1 cellular context compared by ENCODE assay signal in genomic region chr2:239049421-239050251, GRCh38.
A peak's percentile ranks its signal among the peaks of the same experiment; 100 is the strongest.
TF ChIP-seq lines count a peak whose summit lies in the region.

No MANE protein-coding gene starts in this region.

TF ChIP-seq in HepG2, 621 proteins besides CTCF, POLR2A, EP300 and RAD21 (continued from another document and continues in another):
- TF ChIP-seq ASH2L (IDR thresholded peaks at IDR 0.05; ENCODE audit: insufficient read length, low read depth, low read length): peak; percentile 46
- TF ChIP-seq ZNF256 (CRISPR knock-in tag; conservative IDR thresholded peaks at IDR 0.05): no peak
- TF ChIP-seq, protein P1, sequence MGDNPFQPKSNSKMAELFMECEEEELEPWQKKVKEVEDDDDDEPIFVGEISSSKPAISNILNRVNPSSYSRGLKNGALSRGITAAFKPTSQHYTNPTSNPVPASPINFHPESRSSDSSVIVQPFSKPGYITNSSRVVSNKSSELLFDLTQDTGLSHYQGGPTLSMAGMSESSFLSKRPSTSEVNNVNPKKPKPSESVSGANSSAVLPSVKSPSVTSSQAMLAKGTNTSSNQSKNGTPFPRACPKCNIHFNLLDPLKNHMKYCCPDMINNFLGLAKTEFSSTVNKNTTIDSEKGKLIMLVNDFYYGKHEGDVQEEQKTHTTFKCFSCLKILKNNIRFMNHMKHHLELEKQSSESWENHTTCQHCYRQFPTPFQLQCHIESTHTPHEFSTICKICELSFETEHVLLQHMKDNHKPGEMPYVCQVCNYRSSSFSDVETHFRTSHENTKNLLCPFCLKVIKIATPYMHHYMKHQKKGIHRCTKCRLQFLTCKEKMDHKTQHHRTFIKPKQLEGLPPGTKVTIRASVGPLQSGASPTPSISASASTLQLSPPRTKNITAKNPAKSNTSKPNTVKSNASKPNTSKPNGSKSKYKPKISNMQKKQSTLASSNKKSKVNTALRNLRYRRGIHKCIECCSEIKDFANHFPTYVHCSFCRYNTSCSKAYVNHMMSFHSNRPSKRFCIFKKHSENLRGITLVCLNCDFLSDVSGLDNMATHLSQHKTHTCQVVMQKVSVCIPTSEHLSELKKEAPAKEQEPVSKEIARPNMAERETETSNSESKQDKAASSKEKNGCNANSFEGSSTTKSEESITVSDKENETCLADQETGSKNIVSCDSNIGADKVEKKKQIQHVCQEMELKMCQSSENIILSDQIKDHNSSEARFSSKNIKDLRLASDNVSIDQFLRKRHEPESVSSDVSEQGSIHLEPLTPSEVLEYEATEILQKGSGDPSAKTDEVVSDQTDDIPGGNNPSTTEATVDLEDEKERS (CRISPR knock-in tag; IDR thresholded peaks at IDR 0.05): no peak
- TF ChIP-seq, protein P2, sequence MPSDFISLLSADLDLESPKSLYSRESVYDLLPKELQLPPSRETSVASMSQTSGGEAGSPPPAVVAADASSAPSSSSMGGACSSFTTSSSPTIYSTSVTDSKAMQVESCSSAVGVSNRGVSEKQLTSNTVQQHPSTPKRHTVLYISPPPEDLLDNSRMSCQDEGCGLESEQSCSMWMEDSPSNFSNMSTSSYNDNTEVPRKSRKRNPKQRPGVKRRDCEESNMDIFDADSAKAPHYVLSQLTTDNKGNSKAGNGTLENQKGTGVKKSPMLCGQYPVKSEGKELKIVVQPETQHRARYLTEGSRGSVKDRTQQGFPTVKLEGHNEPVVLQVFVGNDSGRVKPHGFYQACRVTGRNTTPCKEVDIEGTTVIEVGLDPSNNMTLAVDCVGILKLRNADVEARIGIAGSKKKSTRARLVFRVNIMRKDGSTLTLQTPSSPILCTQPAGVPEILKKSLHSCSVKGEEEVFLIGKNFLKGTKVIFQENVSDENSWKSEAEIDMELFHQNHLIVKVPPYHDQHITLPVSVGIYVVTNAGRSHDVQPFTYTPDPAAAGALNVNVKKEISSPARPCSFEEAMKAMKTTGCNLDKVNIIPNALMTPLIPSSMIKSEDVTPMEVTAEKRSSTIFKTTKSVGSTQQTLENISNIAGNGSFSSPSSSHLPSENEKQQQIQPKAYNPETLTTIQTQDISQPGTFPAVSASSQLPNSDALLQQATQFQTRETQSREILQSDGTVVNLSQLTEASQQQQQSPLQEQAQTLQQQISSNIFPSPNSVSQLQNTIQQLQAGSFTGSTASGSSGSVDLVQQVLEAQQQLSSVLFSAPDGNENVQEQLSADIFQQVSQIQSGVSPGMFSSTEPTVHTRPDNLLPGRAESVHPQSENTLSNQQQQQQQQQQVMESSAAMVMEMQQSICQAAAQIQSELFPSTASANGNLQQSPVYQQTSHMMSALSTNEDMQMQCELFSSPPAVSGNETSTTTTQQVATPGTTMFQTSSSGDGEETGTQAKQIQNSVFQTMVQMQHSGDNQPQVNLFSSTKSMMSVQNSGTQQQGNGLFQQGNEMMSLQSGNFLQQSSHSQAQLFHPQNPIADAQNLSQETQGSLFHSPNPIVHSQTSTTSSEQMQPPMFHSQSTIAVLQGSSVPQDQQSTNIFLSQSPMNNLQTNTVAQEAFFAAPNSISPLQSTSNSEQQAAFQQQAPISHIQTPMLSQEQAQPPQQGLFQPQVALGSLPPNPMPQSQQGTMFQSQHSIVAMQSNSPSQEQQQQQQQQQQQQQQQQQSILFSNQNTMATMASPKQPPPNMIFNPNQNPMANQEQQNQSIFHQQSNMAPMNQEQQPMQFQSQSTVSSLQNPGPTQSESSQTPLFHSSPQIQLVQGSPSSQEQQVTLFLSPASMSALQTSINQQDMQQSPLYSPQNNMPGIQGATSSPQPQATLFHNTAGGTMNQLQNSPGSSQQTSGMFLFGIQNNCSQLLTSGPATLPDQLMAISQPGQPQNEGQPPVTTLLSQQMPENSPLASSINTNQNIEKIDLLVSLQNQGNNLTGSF (CRISPR knock-in tag; IDR thresholded peaks at IDR 0.05): peak; percentile 70; the same call in 1 of the 2 replicates
- TF ChIP-seq, protein P3, sequence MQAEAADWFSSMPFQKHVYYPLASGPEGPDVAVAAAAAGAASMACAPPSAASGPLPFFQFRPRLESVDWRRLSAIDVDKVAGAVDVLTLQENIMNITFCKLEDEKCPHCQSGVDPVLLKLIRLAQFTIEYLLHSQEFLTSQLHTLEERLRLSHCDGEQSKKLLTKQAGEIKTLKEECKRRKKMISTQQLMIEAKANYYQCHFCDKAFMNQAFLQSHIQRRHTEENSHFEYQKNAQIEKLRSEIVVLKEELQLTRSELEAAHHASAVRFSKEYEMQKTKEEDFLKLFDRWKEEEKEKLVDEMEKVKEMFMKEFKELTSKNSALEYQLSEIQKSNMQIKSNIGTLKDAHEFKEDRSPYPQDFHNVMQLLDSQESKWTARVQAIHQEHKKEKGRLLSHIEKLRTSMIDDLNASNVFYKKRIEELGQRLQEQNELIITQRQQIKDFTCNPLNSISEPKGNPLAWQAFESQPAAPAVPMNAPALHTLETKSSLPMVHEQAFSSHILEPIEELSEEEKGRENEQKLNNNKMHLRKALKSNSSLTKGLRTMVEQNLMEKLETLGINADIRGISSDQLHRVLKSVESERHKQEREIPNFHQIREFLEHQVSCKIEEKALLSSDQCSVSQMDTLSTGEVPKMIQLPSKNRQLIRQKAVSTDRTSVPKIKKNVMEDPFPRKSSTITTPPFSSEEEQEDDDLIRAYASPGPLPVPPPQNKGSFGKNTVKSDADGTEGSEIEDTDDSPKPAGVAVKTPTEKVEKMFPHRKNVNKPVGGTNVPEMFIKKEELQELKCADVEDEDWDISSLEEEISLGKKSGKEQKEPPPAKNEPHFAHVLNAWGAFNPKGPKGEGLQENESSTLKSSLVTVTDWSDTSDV (CRISPR knock-in tag; IDR thresholded peaks at IDR 0.05): no peak
- TF ChIP-seq, protein P4, sequence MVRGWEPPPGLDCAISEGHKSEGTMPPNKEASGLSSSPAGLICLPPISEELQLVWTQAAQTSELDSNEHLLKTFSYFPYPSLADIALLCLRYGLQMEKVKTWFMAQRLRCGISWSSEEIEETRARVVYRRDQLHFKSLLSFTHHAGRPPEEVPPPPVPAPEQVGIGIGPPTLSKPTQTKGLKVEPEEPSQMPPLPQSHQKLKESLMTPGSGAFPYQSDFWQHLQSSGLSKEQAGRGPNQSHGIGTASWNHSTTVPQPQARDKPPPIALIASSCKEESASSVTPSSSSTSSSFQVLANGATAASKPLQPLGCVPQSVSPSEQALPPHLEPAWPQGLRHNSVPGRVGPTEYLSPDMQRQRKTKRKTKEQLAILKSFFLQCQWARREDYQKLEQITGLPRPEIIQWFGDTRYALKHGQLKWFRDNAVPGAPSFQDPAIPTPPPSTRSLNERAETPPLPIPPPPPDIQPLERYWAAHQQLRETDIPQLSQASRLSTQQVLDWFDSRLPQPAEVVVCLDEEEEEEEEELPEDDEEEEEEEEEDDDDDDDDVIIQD (CRISPR knock-in tag; IDR thresholded peaks at IDR 0.05; ENCODE audit: low read depth): peak; percentile 51; the same call in 1 of the 2 replicates
- TF ChIP-seq ATAD3A (CRISPR knock-in tag; IDR thresholded peaks at IDR 0.05): no peak
- no peak for TF ChIP-seq PRMT3 (CRISPR knock-in tag; IDR thresholded peaks at IDR 0.05; ENCODE audit: borderline replicate concordance, low read depth)
- TF ChIP-seq SIX4 (CRISPR knock-in tag; IDR thresholded peaks at IDR 0.05): no peak
- no peak for TF ChIP-seq ZNF160 (CRISPR knock-in tag; IDR thresholded peaks at IDR 0.05)
- TF ChIP-seq HNRNPL (IDR thresholded peaks at IDR 0.05; ENCODE audit: low read depth, low read length): peak; percentile 63; the same call in 1 of the 2 replicates
- TF ChIP-seq CBX1 (IDR thresholded peaks at IDR 0.05; ENCODE audit: low read depth): no peak
- peak; percentile 44; the same call in 1 of the 2 replicates for TF ChIP-seq ZFP91 (CRISPR knock-in tag; IDR thresholded peaks at IDR 0.05; ENCODE audit: borderline replicate concordance)
- no peak for TF ChIP-seq HNF1A (IDR thresholded peaks at IDR 0.05; ENCODE audit: low read depth)
- 0 out of 2 replicates have a peak, but pooled peaks have one; percentile 22 for TF ChIP-seq HNF1A (CRISPR knock-in tag; IDR thresholded peaks at IDR 0.05; ENCODE audit: borderline replicate concordance)
- peak in 1 of 2 experiments; percentile 13; a peak in 1 of 4 replicates for TF ChIP-seq MAFK (conservative IDR thresholded peaks at IDR 0.05 in 1 of 2, IDR thresholded peaks at IDR 0.05 in 1 of 2; ENCODE audit: low read length in 2 of 2)
- TF ChIP-seq ZNF563 (CRISPR knock-in tag; IDR thresholded peaks at IDR 0.05): no peak
- peak; percentile 82 for TF ChIP-seq CEBPB (IDR thresholded peaks at IDR 0.05; ENCODE audit: borderline replicate concordance, low read depth, low read length)
- TF ChIP-seq EEA1 (CRISPR knock-in tag; IDR thresholded peaks at IDR 0.05; ENCODE audit: borderline replicate concordance): 0 out of 2 replicates have a peak, but pooled peaks have one; percentile 19
- TF ChIP-seq, protein P5, sequence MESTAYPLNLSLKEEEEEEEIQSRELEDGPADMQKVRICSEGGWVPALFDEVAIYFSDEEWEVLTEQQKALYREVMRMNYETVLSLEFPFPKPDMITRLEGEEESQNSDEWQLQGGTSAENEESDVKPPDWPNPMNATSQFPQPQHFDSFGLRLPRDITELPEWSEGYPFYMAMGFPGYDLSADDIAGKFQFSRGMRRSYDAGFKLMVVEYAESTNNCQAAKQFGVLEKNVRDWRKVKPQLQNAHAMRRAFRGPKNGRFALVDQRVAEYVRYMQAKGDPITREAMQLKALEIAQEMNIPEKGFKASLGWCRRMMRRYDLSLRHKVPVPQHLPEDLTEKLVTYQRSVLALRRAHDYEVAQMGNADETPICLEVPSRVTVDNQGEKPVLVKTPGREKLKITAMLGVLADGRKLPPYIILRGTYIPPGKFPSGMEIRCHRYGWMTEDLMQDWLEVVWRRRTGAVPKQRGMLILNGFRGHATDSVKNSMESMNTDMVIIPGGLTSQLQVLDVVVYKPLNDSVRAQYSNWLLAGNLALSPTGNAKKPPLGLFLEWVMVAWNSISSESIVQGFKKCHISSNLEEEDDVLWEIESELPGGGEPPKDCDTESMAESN (CRISPR knock-in tag; conservative IDR thresholded peaks at IDR 0.05): no peak
- TF ChIP-seq EED (CRISPR knock-in tag; IDR thresholded peaks at IDR 0.05): no peak
- TF ChIP-seq SOX5 (CRISPR knock-in tag; IDR thresholded peaks at IDR 0.05; ENCODE audit: borderline replicate concordance): peak; percentile 96
- TF ChIP-seq CENPX (CRISPR knock-in tag; IDR thresholded peaks at IDR 0.05): no peak
- no peak for TF ChIP-seq ZNF136 (CRISPR knock-in tag; IDR thresholded peaks at IDR 0.05; ENCODE audit: low read depth)
- TF ChIP-seq, protein P6, sequence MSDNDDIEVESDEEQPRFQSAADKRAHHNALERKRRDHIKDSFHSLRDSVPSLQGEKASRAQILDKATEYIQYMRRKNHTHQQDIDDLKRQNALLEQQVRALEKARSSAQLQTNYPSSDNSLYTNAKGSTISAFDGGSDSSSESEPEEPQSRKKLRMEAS (IDR thresholded peaks at IDR 0.05): peak; percentile 74
- TF ChIP-seq GPN1 (CRISPR knock-in tag; IDR thresholded peaks at IDR 0.05; ENCODE audit: borderline replicate concordance): no peak
- TF ChIP-seq, protein P7, sequence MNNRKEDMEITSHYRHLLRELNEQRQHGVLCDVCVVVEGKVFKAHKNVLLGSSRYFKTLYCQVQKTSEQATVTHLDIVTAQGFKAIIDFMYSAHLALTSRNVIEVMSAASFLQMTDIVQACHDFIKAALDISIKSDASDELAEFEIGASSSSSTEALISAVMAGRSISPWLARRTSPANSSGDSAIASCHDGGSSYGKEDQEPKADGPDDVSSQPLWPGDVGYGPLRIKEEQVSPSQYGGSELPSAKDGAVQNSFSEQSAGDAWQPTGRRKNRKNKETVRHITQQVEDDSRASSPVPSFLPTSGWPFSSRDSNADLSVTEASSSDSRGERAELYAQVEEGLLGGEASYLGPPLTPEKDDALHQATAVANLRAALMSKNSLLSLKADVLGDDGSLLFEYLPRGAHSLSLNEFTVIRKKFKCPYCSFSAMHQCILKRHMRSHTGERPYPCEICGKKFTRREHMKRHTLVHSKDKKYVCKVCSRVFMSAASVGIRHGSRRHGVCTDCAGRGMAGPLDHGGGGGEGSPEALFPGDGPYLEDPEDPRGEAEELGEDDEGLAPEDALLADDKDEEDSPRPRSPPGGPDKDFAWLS (CRISPR knock-in tag; IDR thresholded peaks at IDR 0.05; ENCODE audit: borderline replicate concordance): no peak
